8 cellular contexts compared by ENCODE assay signal in the genomic region with DNA sequence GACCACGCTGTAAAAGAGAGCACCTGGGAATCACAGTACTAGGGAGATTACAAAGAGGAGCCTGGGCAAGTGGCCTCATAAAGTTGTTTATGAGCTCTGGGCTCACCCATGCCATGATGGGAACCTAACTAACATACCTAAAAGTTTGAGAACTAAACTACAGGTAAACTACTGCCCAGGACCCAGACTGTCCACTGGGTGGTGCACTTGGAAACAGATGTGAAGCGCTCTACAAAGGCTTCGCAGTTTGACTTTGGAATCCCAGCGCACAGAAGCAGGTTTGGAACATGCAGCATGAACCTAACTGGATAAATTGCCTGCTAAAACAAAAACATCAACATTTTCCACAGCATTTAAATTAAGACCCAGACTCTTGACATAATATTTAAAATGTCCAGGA.
DNase-seq lines count a peak whose midpoint lies in the region; ATAC-seq and TF ChIP-seq lines count a peak whose summit lies in the region.

No MANE protein-coding gene starts in this region.

- H3K4me1 ChIP-seq in SJCRH30: no peaks in the 10 kb centered on the region
- no peaks in the 10 kb centered on the region for H3K4me1 ChIP-seq in CD4-positive, alpha-beta memory T cell (ENCODE audit: insufficient read depth, low read length)

- peak; percentile 58 for TF ChIP-seq CTCF in GM12865 (IDR thresholded peaks at IDR 0.05; ENCODE audit: insufficient read depth, low read depth, low read length, missing control alignments)
- no peak for TF ChIP-seq CTCF in CD14-positive monocyte (IDR thresholded peaks at IDR 0.05)

- no peaks in the 10 kb centered on the region for H3K36me3 Mint-ChIP-seq in CD4-positive, alpha-beta memory T cell
- no peaks in the 10 kb centered on the region for H3K36me3 Mint-ChIP-seq in CD14-positive monocyte

- CTCF ChIA-PET in CD4-positive, alpha-beta memory T cell (lab: Charles Lee; ENCODE audit: partially characterized antibody): no interaction called here

- DNase-seq in GM12865 (ENCODE audit: low read depth): peak; percentile 42
- DNase-seq in SJCRH30: peak; percentile 10 to 48
- DNase-seq in left kidney (ENCODE audit: low read depth, low spot score): peak; percentile 77
- no peak for DNase-seq in CD4-positive, alpha-beta memory T cell
- DNase-seq in CD14-positive monocyte (ENCODE audit: low spot score): no peak
- DNase-seq in NCI-H524 treated with DMSO at 0.1 percent for 48 hours (lab: John Stamatoyannopoulos, UW): no peak

- H3K4me1 Mint-ChIP-seq in CD4-positive, alpha-beta memory T cell: no peaks in the 10 kb centered on the region
- no peaks in the 10 kb centered on the region for H3K4me1 Mint-ChIP-seq in CD14-positive monocyte

- no peaks in the 10 kb centered on the region for H3K27me3 ChIP-seq in SJCRH30
- no peaks in the 10 kb centered on the region for H3K27me3 ChIP-seq in CD4-positive, alpha-beta memory T cell (ENCODE audit: insufficient read depth, low read length)

- ATAC-seq in HG02759 (IDR thresholded peaks at IDR 0.05; ENCODE audit: unreplicated experiment) (peak; percentile 59), HG02938 (IDR thresholded peaks at IDR 0.05; ENCODE audit: unreplicated experiment) (no peak)

- H3K36me3 ChIP-seq in SJCRH30: no peaks in the 10 kb centered on the region
- no peaks in the 10 kb centered on the region for H3K36me3 ChIP-seq in CD4-positive, alpha-beta memory T cell (ENCODE audit: insufficient read depth, low read length)

- POLR2A ChIA-PET in CD4-positive, alpha-beta memory T cell (lab: Charles Lee; ENCODE audit: partially characterized antibody): no interaction called here

- peaks cover 0 to 1% of the 10 kb centered on the region in 2 donors for H3K27me3 Mint-ChIP-seq in CD4-positive, alpha-beta memory T cell
- H3K27me3 Mint-ChIP-seq in CD14-positive monocyte (ENCODE audit: low read depth in 3 of 3): peaks cover 0 to 3% (median 0%) of the 10 kb centered on the region in 3 donors

- intact Hi-C loops in CD4-positive, alpha-beta memory T cell (cut with micrococcal nuclease): no loop called here
- intact Hi-C loops in CD14-positive monocyte (cut with micrococcal nuclease): no loop called here

- H3K27ac Mint-ChIP-seq in CD4-positive, alpha-beta memory T cell: no peak overlapping the region
- H3K27ac Mint-ChIP-seq in CD14-positive monocyte: no peak overlapping the region

- no peaks in the 10 kb centered on the region for H3K9me3 ChIP-seq in SJCRH30 (replicated peaks)
- no peaks in the 10 kb centered on the region for H3K9me3 ChIP-seq in CD4-positive, alpha-beta memory T cell (ENCODE audit: control insufficient read depth in 1 of 2, low read length in 2 of 2)

- peaks cover 0 to 3% (median 0%) of the 10 kb centered on the region in 8 donors for H3K9me3 Mint-ChIP-seq in CD4-positive, alpha-beta memory T cell
- peaks cover 0 to 3% (median 0%) of the 10 kb centered on the region in 7 donors for H3K9me3 Mint-ChIP-seq in CD14-positive monocyte

- H3K27ac ChIP-seq in SJCRH30: no peak overlapping the region
- H3K27ac ChIP-seq in CD4-positive, alpha-beta memory T cell (ENCODE audit: low read depth, low read length): no peak overlapping the region

- H3K4me3 ChIP-seq in GM12865 (ENCODE audit: low read depth, low read length) (no peak overlapping the region), SJCRH30 (no peak overlapping the region)
- H3K4me3 ChIP-seq in CD4-positive, alpha-beta memory T cell (ENCODE audit: low read length in 2 of 2): no peak overlapping the region

- no peak overlapping the region for H3K4me3 Mint-ChIP-seq in CD4-positive, alpha-beta memory T cell
- H3K4me3 Mint-ChIP-seq in CD14-positive monocyte: no peak overlapping the region

Comparison
In these comparisons a context has a peak if more than half of its experiments do, and no peak if none do; other contexts are left out.
1. DNase-seq: peak in GM12865 (single experiment), SJCRH30 (2 of 2) and left kidney (single experiment); none in CD4-positive, alpha-beta memory T cell (0 of 5), CD14-positive monocyte (single experiment) and NCI-H524 treated with DMSO at 0.1 percent for 48 hours (single experiment).